ENCODE assay signal across 1 cellular context in the genomic region with DNA sequence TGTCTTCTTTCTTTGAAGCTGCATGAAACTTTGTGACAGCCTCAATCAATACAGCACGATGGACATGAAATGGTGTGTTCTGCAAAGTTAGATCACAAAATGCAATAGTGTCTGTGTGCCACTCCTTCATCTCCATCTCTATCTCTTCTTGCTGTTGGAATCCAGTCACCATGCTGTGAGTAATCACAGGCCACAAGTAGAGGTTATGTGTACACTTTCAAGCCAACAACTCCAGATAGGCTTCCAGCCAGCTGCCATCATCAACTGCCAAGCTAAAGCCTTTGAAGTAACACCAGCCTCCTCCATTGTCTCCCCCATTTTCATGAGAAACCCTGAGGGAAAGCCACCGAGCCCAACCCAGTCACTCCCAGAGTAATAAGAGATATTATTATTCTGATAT.
TF ChIP-seq lines count a peak whose summit lies in the region.

No MANE protein-coding gene starts in this region.

TF ChIP-seq in HepG2, 621 proteins besides CTCF, POLR2A, EP300 and RAD21 (continued from another document):
- TF ChIP-seq, protein P1, sequence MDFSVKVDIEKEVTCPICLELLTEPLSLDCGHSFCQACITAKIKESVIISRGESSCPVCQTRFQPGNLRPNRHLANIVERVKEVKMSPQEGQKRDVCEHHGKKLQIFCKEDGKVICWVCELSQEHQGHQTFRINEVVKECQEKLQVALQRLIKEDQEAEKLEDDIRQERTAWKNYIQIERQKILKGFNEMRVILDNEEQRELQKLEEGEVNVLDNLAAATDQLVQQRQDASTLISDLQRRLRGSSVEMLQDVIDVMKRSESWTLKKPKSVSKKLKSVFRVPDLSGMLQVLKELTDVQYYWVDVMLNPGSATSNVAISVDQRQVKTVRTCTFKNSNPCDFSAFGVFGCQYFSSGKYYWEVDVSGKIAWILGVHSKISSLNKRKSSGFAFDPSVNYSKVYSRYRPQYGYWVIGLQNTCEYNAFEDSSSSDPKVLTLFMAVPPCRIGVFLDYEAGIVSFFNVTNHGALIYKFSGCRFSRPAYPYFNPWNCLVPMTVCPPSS (IDR thresholded peaks at IDR 0.05): no peak
- TF ChIP-seq MXD4 (CRISPR knock-in tag; IDR thresholded peaks at IDR 0.05) (no peak), GATAD2A (CRISPR knock-in tag; IDR thresholded peaks at IDR 0.05) (no peak), PAWR (CRISPR knock-in tag; IDR thresholded peaks at IDR 0.05; ENCODE audit: borderline replicate concordance) (no peak), ZSCAN20 (CRISPR knock-in tag; IDR thresholded peaks at IDR 0.05; ENCODE audit: borderline replicate concordance) (no peak), ZIK1 (CRISPR knock-in tag; IDR thresholded peaks at IDR 0.05; ENCODE audit: borderline replicate concordance, low read depth) (no peak), PHB2 (IDR thresholded peaks at IDR 0.05; ENCODE audit: partially characterized antibody) (no peak), RARG (CRISPR knock-in tag; IDR thresholded peaks at IDR 0.05; ENCODE audit: low read depth) (no peak), SP140L (CRISPR knock-in tag; IDR thresholded peaks at IDR 0.05; ENCODE audit: borderline replicate concordance) (no peak)
- TF ChIP-seq, protein P2, sequence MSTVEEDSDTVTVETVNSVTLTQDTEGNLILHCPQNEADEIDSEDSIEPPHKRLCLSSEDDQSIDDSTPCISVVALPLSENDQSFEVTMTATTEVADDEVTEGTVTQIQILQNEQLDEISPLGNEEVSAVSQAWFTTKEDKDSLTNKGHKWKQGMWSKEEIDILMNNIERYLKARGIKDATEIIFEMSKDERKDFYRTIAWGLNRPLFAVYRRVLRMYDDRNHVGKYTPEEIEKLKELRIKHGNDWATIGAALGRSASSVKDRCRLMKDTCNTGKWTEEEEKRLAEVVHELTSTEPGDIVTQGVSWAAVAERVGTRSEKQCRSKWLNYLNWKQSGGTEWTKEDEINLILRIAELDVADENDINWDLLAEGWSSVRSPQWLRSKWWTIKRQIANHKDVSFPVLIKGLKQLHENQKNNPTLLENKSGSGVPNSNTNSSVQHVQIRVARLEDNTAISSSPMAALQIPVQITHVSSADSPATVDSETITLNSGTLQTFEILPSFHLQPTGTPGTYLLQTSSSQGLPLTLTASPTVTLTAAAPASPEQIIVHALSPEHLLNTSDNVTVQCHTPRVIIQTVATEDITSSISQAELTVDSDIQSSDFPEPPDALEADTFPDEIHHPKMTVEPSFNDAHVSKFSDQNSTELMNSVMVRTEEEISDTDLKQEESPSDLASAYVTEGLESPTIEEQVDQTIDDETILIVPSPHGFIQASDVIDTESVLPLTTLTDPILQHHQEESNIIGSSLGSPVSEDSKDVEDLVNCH (CRISPR knock-in tag; IDR thresholded peaks at IDR 0.05): no peak
- TF ChIP-seq, protein P3, sequence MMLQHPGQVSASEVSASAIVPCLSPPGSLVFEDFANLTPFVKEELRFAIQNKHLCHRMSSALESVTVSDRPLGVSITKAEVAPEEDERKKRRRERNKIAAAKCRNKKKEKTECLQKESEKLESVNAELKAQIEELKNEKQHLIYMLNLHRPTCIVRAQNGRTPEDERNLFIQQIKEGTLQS (CRISPR knock-in tag; IDR thresholded peaks at IDR 0.05): no peak
